1 cellular context compared by ENCODE assay signal in the genomic region with DNA sequence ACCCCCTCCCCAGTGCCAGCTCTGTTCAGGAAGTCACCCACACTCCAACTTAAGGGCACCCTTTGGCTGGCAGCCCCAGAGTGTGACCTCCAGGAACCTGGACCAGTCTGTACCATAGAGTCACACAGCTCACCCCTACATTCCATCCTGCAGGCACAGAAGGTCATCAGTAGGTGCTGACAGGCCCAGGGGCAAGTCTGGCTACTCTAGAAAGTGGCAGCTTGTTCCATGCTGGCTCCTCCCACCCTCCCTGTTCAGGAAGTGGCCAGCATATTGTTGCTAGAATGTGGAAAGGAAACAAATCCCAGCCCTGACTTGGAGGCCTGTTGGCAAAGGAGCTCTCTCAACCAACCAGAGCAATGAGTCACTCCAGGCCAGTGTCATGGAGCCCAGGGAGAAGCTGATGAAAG.
TF ChIP-seq lines count a peak whose summit lies in the region.

No MANE protein-coding gene starts in this region.

TF ChIP-seq in HepG2, 621 proteins besides CTCF, POLR2A, EP300 and RAD21 (continued from another document and continues in another):
- TF ChIP-seq SAP130 (CRISPR knock-in tag; IDR thresholded peaks at IDR 0.05; ENCODE audit: low read depth) (peak; percentile 89), ELF3 (CRISPR knock-in tag; IDR thresholded peaks at IDR 0.05) (peak; percentile 98), ZBTB1 (CRISPR knock-in tag; IDR thresholded peaks at IDR 0.05; ENCODE audit: borderline replicate concordance) (no peak), HOXA3 (CRISPR knock-in tag; IDR thresholded peaks at IDR 0.05) (peak; percentile 47; the same call in 1 of the 2 replicates), KAT2B (IDR thresholded peaks at IDR 0.05; ENCODE audit: borderline replicate concordance, low read depth, low read length) (no peak), ATF7 (IDR thresholded peaks at IDR 0.05) (no peak), ATF7 (CRISPR knock-in tag; IDR thresholded peaks at IDR 0.05) (no peak), ZNF343 (CRISPR knock-in tag; IDR thresholded peaks at IDR 0.05) (no peak), ZNF432 (CRISPR knock-in tag; IDR thresholded peaks at IDR 0.05; ENCODE audit: borderline replicate concordance) (no peak), ZNF101 (CRISPR knock-in tag; IDR thresholded peaks at IDR 0.05; ENCODE audit: borderline replicate concordance, low read depth) (no peak), ZNF652 (CRISPR knock-in tag; IDR thresholded peaks at IDR 0.05; ENCODE audit: borderline replicate concordance, low read depth) (peak; percentile 34; the same call in 1 of the 2 replicates), HOXA9 (CRISPR knock-in tag; IDR thresholded peaks at IDR 0.05; ENCODE audit: borderline replicate concordance) (no peak), HMG20A (CRISPR knock-in tag; IDR thresholded peaks at IDR 0.05; ENCODE audit: borderline replicate concordance) (no peak), HCFC1 (IDR thresholded peaks at IDR 0.05; ENCODE audit: low read depth, low read length) (no peak), CC2D1A (CRISPR knock-in tag; IDR thresholded peaks at IDR 0.05) (no peak), NRL (CRISPR knock-in tag; IDR thresholded peaks at IDR 0.05; ENCODE audit: borderline replicate concordance) (peak; percentile 53; the same call in 1 of the 2 replicates), ZNF670 (CRISPR knock-in tag; IDR thresholded peaks at IDR 0.05; ENCODE audit: borderline replicate concordance) (0 out of 2 replicates have a peak, but pooled peaks have one; percentile 38), RBAK (CRISPR knock-in tag; IDR thresholded peaks at IDR 0.05) (no peak), MEF2D (CRISPR knock-in tag; IDR thresholded peaks at IDR 0.05) (0 out of 2 replicates have a peak, but pooled peaks have one; percentile 25), MTA1 (CRISPR knock-in tag; IDR thresholded peaks at IDR 0.05; ENCODE audit: borderline replicate concordance) (no peak), ZNF350 (CRISPR knock-in tag; IDR thresholded peaks at IDR 0.05; ENCODE audit: borderline replicate concordance, low read depth) (peak; percentile 32; the same call in 1 of the 2 replicates), ZNF713 (CRISPR knock-in tag; IDR thresholded peaks at IDR 0.05) (no peak), FOXA1 (IDR thresholded peaks at IDR 0.05) (no peak), FOXA1 (CRISPR knock-in tag; IDR thresholded peaks at IDR 0.05) (no peak), KLF16 (CRISPR knock-in tag; IDR thresholded peaks at IDR 0.05) (0 out of 4 replicates have a peak, but pooled peaks of 1 of the 2 experiments have one; percentile 25), PAF1 (CRISPR knock-in tag; IDR thresholded peaks at IDR 0.05) (no peak), ZNF768 (CRISPR knock-in tag; IDR thresholded peaks at IDR 0.05) (no peak)
- TF ChIP-seq, protein P1, sequence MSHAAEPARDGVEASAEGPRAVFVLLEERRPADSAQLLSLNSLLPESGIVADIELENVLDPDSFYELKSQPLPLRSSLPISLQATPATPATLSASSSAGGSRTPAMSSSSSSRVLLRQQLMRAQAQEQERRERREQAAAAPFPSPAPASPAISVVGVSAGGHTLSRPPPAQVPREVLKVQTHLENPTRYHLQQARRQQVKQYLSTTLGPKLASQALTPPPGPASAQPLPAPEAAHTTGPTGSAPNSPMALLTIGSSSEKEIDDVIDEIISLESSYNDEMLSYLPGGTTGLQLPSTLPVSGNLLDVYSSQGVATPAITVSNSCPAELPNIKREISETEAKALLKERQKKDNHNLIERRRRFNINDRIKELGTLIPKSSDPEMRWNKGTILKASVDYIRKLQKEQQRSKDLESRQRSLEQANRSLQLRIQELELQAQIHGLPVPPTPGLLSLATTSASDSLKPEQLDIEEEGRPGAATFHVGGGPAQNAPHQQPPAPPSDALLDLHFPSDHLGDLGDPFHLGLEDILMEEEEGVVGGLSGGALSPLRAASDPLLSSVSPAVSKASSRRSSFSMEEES (CRISPR knock-in tag; IDR thresholded peaks at IDR 0.05), result no peak
- TF ChIP-seq, protein P2, sequence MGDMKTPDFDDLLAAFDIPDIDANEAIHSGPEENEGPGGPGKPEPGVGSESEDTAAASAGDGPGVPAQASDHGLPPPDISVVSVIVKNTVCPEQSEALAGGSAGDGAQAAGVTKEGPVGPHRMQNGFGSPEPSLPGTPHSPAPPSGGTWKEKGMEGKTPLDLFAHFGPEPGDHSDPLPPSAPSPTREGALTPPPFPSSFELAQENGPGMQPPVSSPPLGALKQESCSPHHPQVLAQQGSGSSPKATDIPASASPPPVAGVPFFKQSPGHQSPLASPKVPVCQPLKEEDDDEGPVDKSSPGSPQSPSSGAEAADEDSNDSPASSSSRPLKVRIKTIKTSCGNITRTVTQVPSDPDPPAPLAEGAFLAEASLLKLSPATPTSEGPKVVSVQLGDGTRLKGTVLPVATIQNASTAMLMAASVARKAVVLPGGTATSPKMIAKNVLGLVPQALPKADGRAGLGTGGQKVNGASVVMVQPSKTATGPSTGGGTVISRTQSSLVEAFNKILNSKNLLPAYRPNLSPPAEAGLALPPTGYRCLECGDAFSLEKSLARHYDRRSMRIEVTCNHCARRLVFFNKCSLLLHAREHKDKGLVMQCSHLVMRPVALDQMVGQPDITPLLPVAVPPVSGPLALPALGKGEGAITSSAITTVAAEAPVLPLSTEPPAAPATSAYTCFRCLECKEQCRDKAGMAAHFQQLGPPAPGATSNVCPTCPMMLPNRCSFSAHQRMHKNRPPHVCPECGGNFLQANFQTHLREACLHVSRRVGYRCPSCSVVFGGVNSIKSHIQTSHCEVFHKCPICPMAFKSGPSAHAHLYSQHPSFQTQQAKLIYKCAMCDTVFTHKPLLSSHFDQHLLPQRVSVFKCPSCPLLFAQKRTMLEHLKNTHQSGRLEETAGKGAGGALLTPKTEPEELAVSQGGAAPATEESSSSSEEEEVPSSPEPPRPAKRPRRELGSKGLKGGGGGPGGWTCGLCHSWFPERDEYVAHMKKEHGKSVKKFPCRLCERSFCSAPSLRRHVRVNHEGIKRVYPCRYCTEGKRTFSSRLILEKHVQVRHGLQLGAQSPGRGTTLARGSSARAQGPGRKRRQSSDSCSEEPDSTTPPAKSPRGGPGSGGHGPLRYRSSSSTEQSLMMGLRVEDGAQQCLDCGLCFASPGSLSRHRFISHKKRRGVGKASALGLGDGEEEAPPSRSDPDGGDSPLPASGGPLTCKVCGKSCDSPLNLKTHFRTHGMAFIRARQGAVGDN (CRISPR knock-in tag; IDR thresholded peaks at IDR 0.05), result peak; percentile 89
- TF ChIP-seq, protein P3, sequence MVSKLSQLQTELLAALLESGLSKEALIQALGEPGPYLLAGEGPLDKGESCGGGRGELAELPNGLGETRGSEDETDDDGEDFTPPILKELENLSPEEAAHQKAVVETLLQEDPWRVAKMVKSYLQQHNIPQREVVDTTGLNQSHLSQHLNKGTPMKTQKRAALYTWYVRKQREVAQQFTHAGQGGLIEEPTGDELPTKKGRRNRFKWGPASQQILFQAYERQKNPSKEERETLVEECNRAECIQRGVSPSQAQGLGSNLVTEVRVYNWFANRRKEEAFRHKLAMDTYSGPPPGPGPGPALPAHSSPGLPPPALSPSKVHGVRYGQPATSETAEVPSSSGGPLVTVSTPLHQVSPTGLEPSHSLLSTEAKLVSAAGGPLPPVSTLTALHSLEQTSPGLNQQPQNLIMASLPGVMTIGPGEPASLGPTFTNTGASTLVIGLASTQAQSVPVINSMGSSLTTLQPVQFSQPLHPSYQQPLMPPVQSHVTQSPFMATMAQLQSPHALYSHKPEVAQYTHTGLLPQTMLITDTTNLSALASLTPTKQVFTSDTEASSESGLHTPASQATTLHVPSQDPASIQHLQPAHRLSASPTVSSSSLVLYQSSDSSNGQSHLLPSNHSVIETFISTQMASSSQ (IDR thresholded peaks at IDR 0.05; ENCODE audit: low read depth), result no peak
- TF ChIP-seq, protein P3 (CRISPR knock-in tag; IDR thresholded peaks at IDR 0.05; ENCODE audit: borderline replicate concordance), result no peak
- TF ChIP-seq, protein P4, sequence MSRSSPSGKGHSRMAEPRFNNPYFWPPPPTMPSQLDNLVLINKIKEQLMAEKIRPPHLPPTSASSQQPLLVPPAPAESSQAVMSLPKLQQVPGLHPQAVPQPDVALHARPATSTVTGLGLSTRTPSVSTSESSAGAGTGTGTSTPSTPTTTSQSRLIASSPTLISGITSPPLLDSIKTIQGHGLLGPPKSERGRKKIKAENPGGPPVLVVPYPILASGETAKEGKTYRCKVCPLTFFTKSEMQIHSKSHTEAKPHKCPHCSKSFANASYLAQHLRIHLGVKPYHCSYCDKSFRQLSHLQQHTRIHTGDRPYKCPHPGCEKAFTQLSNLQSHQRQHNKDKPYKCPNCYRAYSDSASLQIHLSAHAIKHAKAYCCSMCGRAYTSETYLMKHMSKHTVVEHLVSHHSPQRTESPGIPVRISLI (CRISPR knock-in tag; IDR thresholded peaks at IDR 0.05; ENCODE audit: borderline replicate concordance), result no peak
- TF ChIP-seq, protein P5, sequence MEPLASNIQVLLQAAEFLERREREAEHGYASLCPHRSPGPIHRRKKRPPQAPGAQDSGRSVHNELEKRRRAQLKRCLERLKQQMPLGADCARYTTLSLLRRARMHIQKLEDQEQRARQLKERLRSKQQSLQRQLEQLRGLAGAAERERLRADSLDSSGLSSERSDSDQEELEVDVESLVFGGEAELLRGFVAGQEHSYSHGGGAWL (CRISPR knock-in tag; IDR thresholded peaks at IDR 0.05), result no peak
- TF ChIP-seq, protein P6, sequence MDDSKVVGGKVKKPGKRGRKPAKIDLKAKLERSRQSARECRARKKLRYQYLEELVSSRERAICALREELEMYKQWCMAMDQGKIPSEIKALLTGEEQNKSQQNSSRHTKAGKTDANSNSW (CRISPR knock-in tag; IDR thresholded peaks at IDR 0.05; ENCODE audit: borderline replicate concordance), result no peak
- TF ChIP-seq, protein P7, sequence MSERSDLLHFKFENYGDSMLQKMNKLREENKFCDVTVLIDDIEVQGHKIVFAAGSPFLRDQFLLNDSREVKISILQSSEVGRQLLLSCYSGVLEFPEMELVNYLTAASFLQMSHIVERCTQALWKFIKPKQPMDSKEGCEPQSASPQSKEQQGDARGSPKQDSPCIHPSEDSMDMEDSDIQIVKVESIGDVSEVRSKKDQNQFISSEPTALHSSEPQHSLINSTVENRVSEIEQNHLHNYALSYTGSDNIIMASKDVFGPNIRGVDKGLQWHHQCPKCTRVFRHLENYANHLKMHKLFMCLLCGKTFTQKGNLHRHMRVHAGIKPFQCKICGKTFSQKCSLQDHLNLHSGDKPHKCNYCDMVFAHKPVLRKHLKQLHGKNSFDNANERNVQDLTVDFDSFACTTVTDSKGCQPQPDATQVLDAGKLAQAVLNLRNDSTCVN (CRISPR knock-in tag; IDR thresholded peaks at IDR 0.05; ENCODE audit: borderline replicate concordance), result peak; percentile 97
- TF ChIP-seq, protein P8, sequence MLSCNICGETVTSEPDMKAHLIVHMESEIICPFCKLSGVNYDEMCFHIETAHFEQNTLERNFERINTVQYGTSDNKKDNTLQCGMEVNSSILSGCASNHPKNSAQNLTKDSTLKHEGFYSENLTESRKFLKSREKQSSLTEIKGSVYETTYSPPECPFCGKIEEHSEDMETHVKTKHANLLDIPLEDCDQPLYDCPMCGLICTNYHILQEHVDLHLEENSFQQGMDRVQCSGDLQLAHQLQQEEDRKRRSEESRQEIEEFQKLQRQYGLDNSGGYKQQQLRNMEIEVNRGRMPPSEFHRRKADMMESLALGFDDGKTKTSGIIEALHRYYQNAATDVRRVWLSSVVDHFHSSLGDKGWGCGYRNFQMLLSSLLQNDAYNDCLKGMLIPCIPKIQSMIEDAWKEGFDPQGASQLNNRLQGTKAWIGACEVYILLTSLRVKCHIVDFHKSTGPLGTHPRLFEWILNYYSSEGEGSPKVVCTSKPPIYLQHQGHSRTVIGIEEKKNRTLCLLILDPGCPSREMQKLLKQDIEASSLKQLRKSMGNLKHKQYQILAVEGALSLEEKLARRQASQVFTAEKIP (CRISPR knock-in tag; IDR thresholded peaks at IDR 0.05; ENCODE audit: borderline replicate concordance), result no peak
- TF ChIP-seq, protein P9, sequence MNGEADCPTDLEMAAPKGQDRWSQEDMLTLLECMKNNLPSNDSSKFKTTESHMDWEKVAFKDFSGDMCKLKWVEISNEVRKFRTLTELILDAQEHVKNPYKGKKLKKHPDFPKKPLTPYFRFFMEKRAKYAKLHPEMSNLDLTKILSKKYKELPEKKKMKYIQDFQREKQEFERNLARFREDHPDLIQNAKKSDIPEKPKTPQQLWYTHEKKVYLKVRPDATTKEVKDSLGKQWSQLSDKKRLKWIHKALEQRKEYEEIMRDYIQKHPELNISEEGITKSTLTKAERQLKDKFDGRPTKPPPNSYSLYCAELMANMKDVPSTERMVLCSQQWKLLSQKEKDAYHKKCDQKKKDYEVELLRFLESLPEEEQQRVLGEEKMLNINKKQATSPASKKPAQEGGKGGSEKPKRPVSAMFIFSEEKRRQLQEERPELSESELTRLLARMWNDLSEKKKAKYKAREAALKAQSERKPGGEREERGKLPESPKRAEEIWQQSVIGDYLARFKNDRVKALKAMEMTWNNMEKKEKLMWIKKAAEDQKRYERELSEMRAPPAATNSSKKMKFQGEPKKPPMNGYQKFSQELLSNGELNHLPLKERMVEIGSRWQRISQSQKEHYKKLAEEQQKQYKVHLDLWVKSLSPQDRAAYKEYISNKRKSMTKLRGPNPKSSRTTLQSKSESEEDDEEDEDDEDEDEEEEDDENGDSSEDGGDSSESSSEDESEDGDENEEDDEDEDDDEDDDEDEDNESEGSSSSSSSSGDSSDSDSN (CRISPR knock-in tag; IDR thresholded peaks at IDR 0.05), result no peak
